Comparison of ENCODE assay signal across 1 cellular context in genomic region chr17:17206149-17206912, GRCh38.
A peak's percentile ranks its signal among the peaks of the same experiment; 100 is the strongest.
TF ChIP-seq lines count a peak whose summit lies in the region.

A gene with protein sequence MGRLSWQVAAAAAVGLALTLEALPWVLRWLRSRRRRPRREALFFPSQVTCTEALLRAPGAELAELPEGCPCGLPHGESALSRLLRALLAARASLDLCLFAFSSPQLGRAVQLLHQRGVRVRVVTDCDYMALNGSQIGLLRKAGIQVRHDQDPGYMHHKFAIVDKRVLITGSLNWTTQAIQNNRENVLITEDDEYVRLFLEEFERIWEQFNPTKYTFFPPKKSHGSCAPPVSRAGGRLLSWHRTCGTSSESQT (minus strand): TSS chr17:17206333. CDS start chr17:17206286, 47 bp downstream.

TF ChIP-seq in HepG2, 621 proteins besides CTCF, POLR2A, EP300 and RAD21 (continued from another document and continues in another):
- TF ChIP-seq CBX2 (IDR thresholded peaks at IDR 0.05; ENCODE audit: low read depth, low read length) (no peak), CBX2 (CRISPR knock-in tag; IDR thresholded peaks at IDR 0.05; ENCODE audit: low read depth) (peak; percentile 83; the same call in 1 of the 2 replicates), NFIB (CRISPR knock-in tag; IDR thresholded peaks at IDR 0.05; ENCODE audit: borderline replicate concordance) (no peak; the same call in 1 of the 2 replicates), HDAC2 (CRISPR knock-in tag; IDR thresholded peaks at IDR 0.05) (peak; percentile 10), ZNF780A (CRISPR knock-in tag; IDR thresholded peaks at IDR 0.05) (no peak; the same call in 1 of the 2 replicates), ZNF616 (CRISPR knock-in tag; IDR thresholded peaks at IDR 0.05; ENCODE audit: low read depth) (peak; percentile 98), GATAD2A (CRISPR knock-in tag; IDR thresholded peaks at IDR 0.05) (peak; percentile 39), KLF9 (CRISPR knock-in tag; IDR thresholded peaks at IDR 0.05; ENCODE audit: low read depth) (peak; percentile 85; the same call in 1 of the 2 replicates), ZNF337 (CRISPR knock-in tag; IDR thresholded peaks at IDR 0.05; ENCODE audit: borderline replicate concordance, low read depth) (peak; percentile 92; the same call in 1 of the 2 replicates), ZIK1 (CRISPR knock-in tag; IDR thresholded peaks at IDR 0.05; ENCODE audit: borderline replicate concordance, low read depth) (peak; percentile 100), PHB2 (IDR thresholded peaks at IDR 0.05; ENCODE audit: partially characterized antibody) (no peak), MAFK (conservative IDR thresholded peaks at IDR 0.05 in 1 of 2, IDR thresholded peaks at IDR 0.05 in 1 of 2; ENCODE audit: low read length in 2 of 2) (no peak), BCL3 (CRISPR knock-in tag; IDR thresholded peaks at IDR 0.05) (peak; percentile 83), TFAP4 (IDR thresholded peaks at IDR 0.05; ENCODE audit: borderline replicate concordance, low read depth) (no peak), MEF2D (CRISPR knock-in tag; IDR thresholded peaks at IDR 0.05) (peak; percentile 75; the same call in 1 of the 2 replicates), ZC3H4 (CRISPR knock-in tag; IDR thresholded peaks at IDR 0.05; ENCODE audit: borderline replicate concordance) (no peak), JUN (CRISPR knock-in tag; IDR thresholded peaks at IDR 0.05) (peak; percentile 65; the same call in 1 of the 2 replicates), SKIL (CRISPR knock-in tag; IDR thresholded peaks at IDR 0.05; ENCODE audit: borderline replicate concordance) (peak; percentile 89; the same call in 1 of the 2 replicates), ELF4 (CRISPR knock-in tag; IDR thresholded peaks at IDR 0.05; ENCODE audit: borderline replicate concordance) (no peak), ZNF703 (CRISPR knock-in tag; IDR thresholded peaks at IDR 0.05; ENCODE audit: borderline replicate concordance) (no peak), ZNF737 (CRISPR knock-in tag; IDR thresholded peaks at IDR 0.05; ENCODE audit: borderline replicate concordance) (no peak), NR1H2 (CRISPR knock-in tag; IDR thresholded peaks at IDR 0.05; ENCODE audit: borderline replicate concordance, low read depth) (no peak; the same call in 1 of the 2 replicates), ZNF605 (CRISPR knock-in tag; IDR thresholded peaks at IDR 0.05) (0 out of 2 replicates have a peak, but pooled peaks have one; percentile 11), SMARCC2 (IDR thresholded peaks at IDR 0.05) (no peak), ZNF224 (CRISPR knock-in tag; IDR thresholded peaks at IDR 0.05) (peak; percentile 92), AKAP8 (CRISPR knock-in tag; IDR thresholded peaks at IDR 0.05) (peak; percentile 96; the same call in 1 of the 2 replicates), ZNF572 (CRISPR knock-in tag; IDR thresholded peaks at IDR 0.05) (no peak; the same call in 1 of the 2 replicates), ZNF564 (CRISPR knock-in tag; IDR thresholded peaks at IDR 0.05) (peak; percentile 94; the same call in 1 of the 2 replicates), ZNF850 (CRISPR knock-in tag; conservative IDR thresholded peaks at IDR 0.05) (no peak; the same call in 1 of the 2 replicates), TARDBP (CRISPR knock-in tag; IDR thresholded peaks at IDR 0.05) (peak; percentile 95; the same call in 1 of the 2 replicates), ZNF263 (CRISPR knock-in tag; IDR thresholded peaks at IDR 0.05) (peak; percentile 28; the same call in 1 of the 2 replicates), CHCHD3 (CRISPR knock-in tag; IDR thresholded peaks at IDR 0.05) (peak; percentile 99), HNRNPH1 (optimal IDR thresholded peaks at IDR 0.05; ENCODE audit: low read depth, low read length) (no peak), FOSL2 (CRISPR knock-in tag; IDR thresholded peaks at IDR 0.05) (0 out of 2 replicates have a peak, but pooled peaks have one; percentile 14), THYN1 (CRISPR knock-in tag; IDR thresholded peaks at IDR 0.05; ENCODE audit: borderline replicate concordance, low read depth) (no peak), SOX5 (CRISPR knock-in tag; IDR thresholded peaks at IDR 0.05; ENCODE audit: borderline replicate concordance) (0 out of 2 replicates have a peak, but pooled peaks have one; percentile 45), ZNF747 (CRISPR knock-in tag; IDR thresholded peaks at IDR 0.05; ENCODE audit: borderline replicate concordance) (peak; percentile 54; the same call in 1 of the 2 replicates), EHMT2 (IDR thresholded peaks at IDR 0.05; ENCODE audit: borderline replicate concordance, low read depth, low read length) (no peak), ZFX (CRISPR knock-in tag; IDR thresholded peaks at IDR 0.05; ENCODE audit: low read depth) (peak; percentile 73), PPARG (CRISPR knock-in tag; conservative IDR thresholded peaks at IDR 0.05) (no peak), TBX2 (CRISPR knock-in tag; IDR thresholded peaks at IDR 0.05; ENCODE audit: borderline replicate concordance) (peak; percentile 92), FOXP4 (CRISPR knock-in tag; IDR thresholded peaks at IDR 0.05) (no peak; the same call in 1 of the 2 replicates), ZNF549 (CRISPR knock-in tag; IDR thresholded peaks at IDR 0.05) (no peak), MAFF (IDR thresholded peaks at IDR 0.05; ENCODE audit: low read depth, low read length) (no peak), ATF4 (CRISPR knock-in tag; IDR thresholded peaks at IDR 0.05) (no peak; a peak in 1 of 4 replicates), ZNF543 (CRISPR knock-in tag; IDR thresholded peaks at IDR 0.05) (peak; percentile 83; the same call in 1 of the 2 replicates), ZNF589 (CRISPR knock-in tag; conservative IDR thresholded peaks at IDR 0.05) (peak; percentile 92), NFYB (CRISPR knock-in tag; IDR thresholded peaks at IDR 0.05) (no peak), IRX3 (CRISPR knock-in tag; IDR thresholded peaks at IDR 0.05; ENCODE audit: borderline replicate concordance, low read depth) (peak; percentile 25; the same call in 1 of the 2 replicates), ZNF546 (CRISPR knock-in tag; conservative IDR thresholded peaks at IDR 0.05) (peak; percentile 91), ZNF256 (CRISPR knock-in tag; conservative IDR thresholded peaks at IDR 0.05) (no peak), ARNT2 (CRISPR knock-in tag; IDR thresholded peaks at IDR 0.05; ENCODE audit: low read depth) (peak; percentile 98), ZNF678 (CRISPR knock-in tag; IDR thresholded peaks at IDR 0.05) (peak; percentile 75), SIX1 (CRISPR knock-in tag; IDR thresholded peaks at IDR 0.05; ENCODE audit: borderline replicate concordance) (no peak), WIZ (CRISPR knock-in tag; IDR thresholded peaks at IDR 0.05) (peak; percentile 22; the same call in 1 of the 2 replicates), FOXO1 (CRISPR knock-in tag; IDR thresholded peaks at IDR 0.05) (peak; percentile 35; the same call in 1 of the 2 replicates), ZNF484 (CRISPR knock-in tag; IDR thresholded peaks at IDR 0.05; ENCODE audit: borderline replicate concordance, low read depth) (no peak; the same call in 1 of the 2 replicates), MTF2 (CRISPR knock-in tag; IDR thresholded peaks at IDR 0.05; ENCODE audit: borderline replicate concordance) (peak; percentile 82)
- TF ChIP-seq, protein P1, sequence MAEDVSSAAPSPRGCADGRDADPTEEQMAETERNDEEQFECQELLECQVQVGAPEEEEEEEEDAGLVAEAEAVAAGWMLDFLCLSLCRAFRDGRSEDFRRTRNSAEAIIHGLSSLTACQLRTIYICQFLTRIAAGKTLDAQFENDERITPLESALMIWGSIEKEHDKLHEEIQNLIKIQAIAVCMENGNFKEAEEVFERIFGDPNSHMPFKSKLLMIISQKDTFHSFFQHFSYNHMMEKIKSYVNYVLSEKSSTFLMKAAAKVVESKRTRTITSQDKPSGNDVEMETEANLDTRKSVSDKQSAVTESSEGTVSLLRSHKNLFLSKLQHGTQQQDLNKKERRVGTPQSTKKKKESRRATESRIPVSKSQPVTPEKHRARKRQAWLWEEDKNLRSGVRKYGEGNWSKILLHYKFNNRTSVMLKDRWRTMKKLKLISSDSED (CRISPR knock-in tag; IDR thresholded peaks at IDR 0.05), result peak; percentile 69; the same call in 1 of the 2 replicates
- TF ChIP-seq, protein P2, sequence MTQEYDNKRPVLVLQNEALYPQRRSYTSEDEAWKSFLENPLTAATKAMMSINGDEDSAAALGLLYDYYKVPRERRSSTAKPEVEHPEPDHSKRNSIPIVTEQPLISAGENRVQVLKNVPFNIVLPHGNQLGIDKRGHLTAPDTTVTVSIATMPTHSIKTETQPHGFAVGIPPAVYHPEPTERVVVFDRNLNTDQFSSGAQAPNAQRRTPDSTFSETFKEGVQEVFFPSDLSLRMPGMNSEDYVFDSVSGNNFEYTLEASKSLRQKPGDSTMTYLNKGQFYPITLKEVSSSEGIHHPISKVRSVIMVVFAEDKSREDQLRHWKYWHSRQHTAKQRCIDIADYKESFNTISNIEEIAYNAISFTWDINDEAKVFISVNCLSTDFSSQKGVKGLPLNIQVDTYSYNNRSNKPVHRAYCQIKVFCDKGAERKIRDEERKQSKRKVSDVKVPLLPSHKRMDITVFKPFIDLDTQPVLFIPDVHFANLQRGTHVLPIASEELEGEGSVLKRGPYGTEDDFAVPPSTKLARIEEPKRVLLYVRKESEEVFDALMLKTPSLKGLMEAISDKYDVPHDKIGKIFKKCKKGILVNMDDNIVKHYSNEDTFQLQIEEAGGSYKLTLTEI (CRISPR knock-in tag; conservative IDR thresholded peaks at IDR 0.05), result no peak
- TF ChIP-seq, protein P3, sequence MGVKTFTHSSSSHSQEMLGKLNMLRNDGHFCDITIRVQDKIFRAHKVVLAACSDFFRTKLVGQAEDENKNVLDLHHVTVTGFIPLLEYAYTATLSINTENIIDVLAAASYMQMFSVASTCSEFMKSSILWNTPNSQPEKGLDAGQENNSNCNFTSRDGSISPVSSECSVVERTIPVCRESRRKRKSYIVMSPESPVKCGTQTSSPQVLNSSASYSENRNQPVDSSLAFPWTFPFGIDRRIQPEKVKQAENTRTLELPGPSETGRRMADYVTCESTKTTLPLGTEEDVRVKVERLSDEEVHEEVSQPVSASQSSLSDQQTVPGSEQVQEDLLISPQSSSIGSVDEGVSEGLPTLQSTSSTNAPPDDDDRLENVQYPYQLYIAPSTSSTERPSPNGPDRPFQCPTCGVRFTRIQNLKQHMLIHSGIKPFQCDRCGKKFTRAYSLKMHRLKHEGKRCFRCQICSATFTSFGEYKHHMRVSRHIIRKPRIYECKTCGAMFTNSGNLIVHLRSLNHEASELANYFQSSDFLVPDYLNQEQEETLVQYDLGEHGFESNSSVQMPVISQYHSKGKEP (CRISPR knock-in tag; IDR thresholded peaks at IDR 0.05), result no peak
